1 cellular context compared by ENCODE assay signal in the genomic region with DNA sequence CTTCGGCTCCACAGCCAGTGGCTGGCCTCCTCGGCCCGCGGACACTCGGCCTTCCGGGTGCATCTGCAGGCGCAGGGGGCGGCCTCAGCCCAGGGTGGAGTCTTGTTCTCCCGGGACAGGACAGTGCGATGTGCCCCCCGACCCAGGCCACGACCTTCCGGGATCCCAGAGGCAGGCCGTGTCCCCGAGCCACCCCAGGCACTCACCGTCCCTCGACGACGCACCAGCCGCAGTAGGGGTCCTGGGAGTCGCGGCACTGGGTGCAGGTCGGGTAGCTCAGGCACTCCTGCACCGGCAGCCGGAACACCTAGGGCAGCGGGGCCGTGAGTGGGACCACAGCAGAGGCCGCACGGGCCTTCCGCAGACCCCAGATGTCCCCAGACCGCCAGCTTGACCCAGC.
TF ChIP-seq lines count a peak whose summit lies in the region.

No MANE protein-coding gene starts in this region.

TF ChIP-seq in HepG2, 621 proteins besides CTCF, POLR2A, EP300 and RAD21:
- no peak for TF ChIP-seq HMG20A (CRISPR knock-in tag; IDR thresholded peaks at IDR 0.05; ENCODE audit: borderline replicate concordance)
- TF ChIP-seq, protein P1, sequence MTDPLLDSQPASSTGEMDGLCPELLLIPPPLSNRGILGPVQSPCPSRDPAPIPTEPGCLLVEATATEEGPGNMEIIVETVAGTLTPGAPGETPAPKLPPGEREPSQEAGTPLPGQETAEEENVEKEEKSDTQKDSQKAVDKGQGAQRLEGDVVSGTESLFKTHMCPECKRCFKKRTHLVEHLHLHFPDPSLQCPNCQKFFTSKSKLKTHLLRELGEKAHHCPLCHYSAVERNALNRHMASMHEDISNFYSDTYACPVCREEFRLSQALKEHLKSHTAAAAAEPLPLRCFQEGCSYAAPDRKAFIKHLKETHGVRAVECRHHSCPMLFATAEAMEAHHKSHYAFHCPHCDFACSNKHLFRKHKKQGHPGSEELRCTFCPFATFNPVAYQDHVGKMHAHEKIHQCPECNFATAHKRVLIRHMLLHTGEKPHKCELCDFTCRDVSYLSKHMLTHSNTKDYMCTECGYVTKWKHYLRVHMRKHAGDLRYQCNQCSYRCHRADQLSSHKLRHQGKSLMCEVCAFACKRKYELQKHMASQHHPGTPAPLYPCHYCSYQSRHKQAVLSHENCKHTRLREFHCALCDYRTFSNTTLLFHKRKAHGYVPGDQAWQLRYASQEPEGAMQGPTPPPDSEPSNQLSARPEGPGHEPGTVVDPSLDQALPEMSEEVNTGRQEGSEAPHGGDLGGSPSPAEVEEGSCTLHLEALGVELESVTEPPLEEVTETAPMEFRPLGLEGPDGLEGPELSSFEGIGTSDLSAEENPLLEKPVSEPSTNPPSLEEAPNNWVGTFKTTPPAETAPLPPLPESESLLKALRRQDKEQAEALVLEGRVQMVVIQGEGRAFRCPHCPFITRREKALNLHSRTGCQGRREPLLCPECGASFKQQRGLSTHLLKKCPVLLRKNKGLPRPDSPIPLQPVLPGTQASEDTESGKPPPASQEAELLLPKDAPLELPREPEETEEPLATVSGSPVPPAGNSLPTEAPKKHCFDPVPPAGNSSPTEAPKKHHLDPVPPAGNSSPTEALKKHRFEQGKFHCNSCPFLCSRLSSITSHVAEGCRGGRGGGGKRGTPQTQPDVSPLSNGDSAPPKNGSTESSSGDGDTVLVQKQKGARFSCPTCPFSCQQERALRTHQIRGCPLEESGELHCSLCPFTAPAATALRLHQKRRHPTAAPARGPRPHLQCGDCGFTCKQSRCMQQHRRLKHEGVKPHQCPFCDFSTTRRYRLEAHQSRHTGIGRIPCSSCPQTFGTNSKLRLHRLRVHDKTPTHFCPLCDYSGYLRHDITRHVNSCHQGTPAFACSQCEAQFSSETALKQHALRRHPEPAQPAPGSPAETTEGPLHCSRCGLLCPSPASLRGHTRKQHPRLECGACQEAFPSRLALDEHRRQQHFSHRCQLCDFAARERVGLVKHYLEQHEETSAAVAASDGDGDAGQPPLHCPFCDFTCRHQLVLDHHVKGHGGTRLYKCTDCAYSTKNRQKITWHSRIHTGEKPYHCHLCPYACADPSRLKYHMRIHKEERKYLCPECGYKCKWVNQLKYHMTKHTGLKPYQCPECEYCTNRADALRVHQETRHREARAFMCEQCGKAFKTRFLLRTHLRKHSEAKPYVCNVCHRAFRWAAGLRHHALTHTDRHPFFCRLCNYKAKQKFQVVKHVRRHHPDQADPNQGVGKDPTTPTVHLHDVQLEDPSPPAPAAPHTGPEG (CRISPR knock-in tag; IDR thresholded peaks at IDR 0.05), result no peak
- TF ChIP-seq ZNF136 (CRISPR knock-in tag; IDR thresholded peaks at IDR 0.05; ENCODE audit: low read depth), result no peak
- TF ChIP-seq POLR2G (IDR thresholded peaks at IDR 0.05; ENCODE audit: low read depth, low read length), result no peak
- no peak for TF ChIP-seq ZNF432 (CRISPR knock-in tag; IDR thresholded peaks at IDR 0.05; ENCODE audit: borderline replicate concordance)
- TF ChIP-seq RBM22 (optimal IDR thresholded peaks at IDR 0.05; ENCODE audit: low read length), result peak; percentile 42
- TF ChIP-seq HOXA9 (CRISPR knock-in tag; IDR thresholded peaks at IDR 0.05; ENCODE audit: borderline replicate concordance), result no peak
- no peak for TF ChIP-seq KAT8 (CRISPR knock-in tag; IDR thresholded peaks at IDR 0.05)
- TF ChIP-seq ZNF710 (CRISPR knock-in tag; IDR thresholded peaks at IDR 0.05; ENCODE audit: borderline replicate concordance), result no peak
- TF ChIP-seq RBFOX2 (IDR thresholded peaks at IDR 0.05; ENCODE audit: low read depth, low read length), result peak; percentile 42; the same call in 1 of the 2 replicates
- no peak for TF ChIP-seq ZC3H13 (CRISPR knock-in tag; IDR thresholded peaks at IDR 0.05)
- TF ChIP-seq WIZ (CRISPR knock-in tag; IDR thresholded peaks at IDR 0.05), result no peak
- no peak for TF ChIP-seq PAXIP1 (CRISPR knock-in tag; conservative IDR thresholded peaks at IDR 0.05)
- TF ChIP-seq NAIF1 (CRISPR knock-in tag; IDR thresholded peaks at IDR 0.05; ENCODE audit: borderline replicate concordance), result no peak
- TF ChIP-seq KDM4B (CRISPR knock-in tag; IDR thresholded peaks at IDR 0.05), result no peak
